9 cellular contexts compared by ENCODE assay signal in genomic region chr11:65892661-65893317, GRCh38. TPM values are rescaled to one million over a fixed set of nuclear protein-coding genes. Genes with fewer than 3 reads are reported as not detected.
DNase-seq lines count a peak whose midpoint lies in the region; ATAC-seq, FAIRE-seq and TF ChIP-seq lines count a peak whose summit lies in the region.
"Had no signal": no experiment of that assay in that cellular context is flagged by ENCODE, and none has a peak within 500 bp of the region (broad histone marks: within the 10 kb centered on the region; RNA-seq: fewer than 3 reads in every experiment).

No MANE protein-coding gene starts in this region.

- H3K4ac ChIP-seq in trophoblast cell (ENCODE audit: low read depth, low read length), result no peak overlapping the region

- intact Hi-C loops in activated CD8-positive, alpha-beta T cell treated with anti-CD3 and anti-CD28 coated beads for 36 hours (cut with micrococcal nuclease), result loop anchor here (10.0 kb wide), 1 partner anchor 72 kb away; the partner anchor contains the start of gene SART1
- intact Hi-C loops in tibial artery (cut with DNase I; ENCODE audit: low total_unique reads), result no loop called here

- H3K36me3 ChIP-seq in keratinocyte (ENCODE audit: control insufficient read depth in 2 of 2, extremely low read depth in 1 of 2, insufficient read depth in 2 of 2, low read length in 2 of 2) (peaks cover 22 to 47% of the 10 kb centered on the region in 2 experiments), tibial artery (no peaks in the 10 kb centered on the region), trophoblast cell (ENCODE audit: control insufficient read depth in 1 of 2, insufficient read depth in 2 of 2, low read length in 2 of 2) (peaks cover 0 to 10% of the 10 kb centered on the region in 2 experiments)

- no peak for TF ChIP-seq CTCF in activated CD8-positive, alpha-beta T cell treated with anti-CD3 and anti-CD28 coated beads for 36 hours (IDR thresholded peaks at IDR 0.05)
- TF ChIP-seq CTCF in keratinocyte (optimal IDR thresholded peaks at IDR 0.05 in 1 of 3, IDR thresholded peaks at IDR 0.05 in 1 of 3, conservative IDR thresholded peaks at IDR 0.05 in 1 of 3; ENCODE audit: extremely low read depth in 1 of 3, insufficient read depth in 2 of 3, low read length in 3 of 3) (no peak), tibial artery (IDR thresholded peaks at IDR 0.05) (no peak)

- H2BK12ac ChIP-seq in trophoblast cell (ENCODE audit: low read length), result no peak overlapping the region

- H3K4me1 Mint-ChIP-seq in activated CD8-positive, alpha-beta memory T cell treated with anti-CD3 and anti-CD28 coated beads, Interleukin-2, amount 10 ng/mL, durations not matched to agents 7 days and 5 days, result peaks cover 69% of the 10 kb centered on the region
- peaks cover 55% of the 10 kb centered on the region for H3K4me1 Mint-ChIP-seq in activated CD8-positive, alpha-beta T cell treated with anti-CD3 and anti-CD28 coated beads for 36 hours (ENCODE audit: low read depth)

- H4K8ac ChIP-seq in trophoblast cell (ENCODE audit: low read depth, low read length), result no peak overlapping the region

- peaks cover 63% of the 10 kb centered on the region for H3K4me1 ChIP-seq in keratinocyte (ENCODE audit: control insufficient read depth, extremely low read depth, insufficient read depth, low read length)
- peaks cover 6 to 52% (median 43%) of the 10 kb centered on the region in 4 donors for H3K4me1 ChIP-seq in tibial artery
- peaks cover 7 to 21% of the 10 kb centered on the region in 2 experiments for H3K4me1 ChIP-seq in trophoblast cell (ENCODE audit: control insufficient read depth in 1 of 2, insufficient read depth in 2 of 2, low read length in 2 of 2)

- H3K18ac ChIP-seq in trophoblast cell (ENCODE audit: low read length), result no peak overlapping the region

- H2BK5ac ChIP-seq in trophoblast cell (ENCODE audit: low read depth, low read length, poor library complexity), result no peak overlapping the region

- H3K27ac Mint-ChIP-seq in activated CD8-positive, alpha-beta memory T cell treated with anti-CD3 and anti-CD28 coated beads, Interleukin-2, amount 10 ng/mL, durations not matched to agents 7 days and 5 days, result peak overlapping the region; percentile 81
- H3K27ac Mint-ChIP-seq in activated CD8-positive, alpha-beta T cell treated with anti-CD3 and anti-CD28 coated beads for 36 hours, result peak overlapping the region; percentile 75

- no peak overlapping the region for H2AK5ac ChIP-seq in trophoblast cell (ENCODE audit: low read length)

- POLR2A ChIA-PET in activated CD8-positive, alpha-beta T cell treated with anti-CD3 and anti-CD28 coated beads for 36 hours (lab: Charles Lee), result interaction anchor here (0.8 to 28.1 kb wide), 9 partner anchors 8 to 73 kb away, joined by 3 to 560 read pairs (median 4); partner anchors contain the start of genes CFL1, EFEMP2, MUS81 and SART1

- CTCF ChIA-PET in activated CD8-positive, alpha-beta memory T cell treated with anti-CD3 and anti-CD28 coated beads, Interleukin-2, amount 10 ng/mL, durations not matched to agents 7 days and 5 days (lab: Charles Lee), result interaction anchor here (0.7 to 26.4 kb wide), 13 partner anchors 5 to 96 kb away, joined by 3 to 710 read pairs (median 4); partner anchors contain the start of genes C11orf68, CCDC85B, CFL1 and CTSW
- CTCF ChIA-PET in activated CD8-positive, alpha-beta T cell treated with anti-CD3 and anti-CD28 coated beads for 36 hours (lab: Charles Lee), result interaction anchor here (0.6 to 10.5 kb wide), 11 partner anchors 8 to 225 kb away, joined by 3 to 283 read pairs (median 7); partner anchors contain the start of genes CFL1, EFEMP2, FOSL1 and MUS81

- WGBS in trophoblast cell (ENCODE audit: extremely low coverage, insufficient coverage, insufficient read length), result no CpG with 5 or more reads among the region's 10 CpGs

- peaks cover 48% of the 10 kb centered on the region for H4K20me1 ChIP-seq in keratinocyte (ENCODE audit: control insufficient read depth, extremely low read depth, insufficient read depth, low read length)

- dilution Hi-C loops in keratinocyte (cut with MboI; ENCODE audit: extremely low pct_ligation_motif_present, low sequenced_read_pairs), result no loop called here

- no peak overlapping the region for H2BK120ac ChIP-seq in trophoblast cell (ENCODE audit: insufficient read depth, low read length, poor library complexity)

- no peaks in the 10 kb centered on the region for H3K9me3 Mint-ChIP-seq in activated CD8-positive, alpha-beta memory T cell treated with anti-CD3 and anti-CD28 coated beads, Interleukin-2, amount 10 ng/mL, durations not matched to agents 7 days and 5 days (ENCODE audit: low read depth)
- H3K9me3 Mint-ChIP-seq in activated CD8-positive, alpha-beta T cell treated with anti-CD3 and anti-CD28 coated beads for 36 hours, result no peaks in the 10 kb centered on the region

- H3K27me3 Mint-ChIP-seq in activated CD8-positive, alpha-beta memory T cell treated with anti-CD3 and anti-CD28 coated beads, Interleukin-2, amount 10 ng/mL, durations not matched to agents 7 days and 5 days, result no peaks in the 10 kb centered on the region
- no peaks in the 10 kb centered on the region for H3K27me3 Mint-ChIP-seq in activated CD8-positive, alpha-beta T cell treated with anti-CD3 and anti-CD28 coated beads for 36 hours

- H3K4me3 Mint-ChIP-seq in activated CD8-positive, alpha-beta memory T cell treated with anti-CD3 and anti-CD28 coated beads, Interleukin-2, amount 10 ng/mL, durations not matched to agents 7 days and 5 days, result peak overlapping the region; percentile 96
- peak overlapping the region; percentile 94 for H3K4me3 Mint-ChIP-seq in activated CD8-positive, alpha-beta T cell treated with anti-CD3 and anti-CD28 coated beads for 36 hours

- H3K23ac ChIP-seq in trophoblast cell (ENCODE audit: low read length), result no peak overlapping the region

- no peak for ATAC-seq in activated CD8-positive, alpha-beta memory T cell treated with anti-CD3 and anti-CD28 coated beads, Interleukin-2, amount 10 ng/mL, durations not matched to agents 7 days and 5 days
- no peak for ATAC-seq in activated CD8-positive, alpha-beta T cell treated with anti-CD3 and anti-CD28 coated beads for 36 hours
- no peak for ATAC-seq in GM21786 (IDR thresholded peaks at IDR 0.05; ENCODE audit: unreplicated experiment)

- H2AFZ ChIP-seq in keratinocyte (ENCODE audit: control insufficient read depth, low read length) (no peak overlapping the region), trophoblast cell (ENCODE audit: insufficient read depth, low read length, poor library complexity) (no peak overlapping the region)

- H3K9me3 ChIP-seq in keratinocyte (ENCODE audit: control insufficient read depth, low read depth, low read length) (no peaks in the 10 kb centered on the region), tibial artery (no peaks in the 10 kb centered on the region), trophoblast cell (ENCODE audit: insufficient read depth, low read depth, low read length) (no peaks in the 10 kb centered on the region)

- H3K27me3 ChIP-seq in keratinocyte (ENCODE audit: control insufficient read depth, extremely low read depth, insufficient read depth, low read length) (no peaks in the 10 kb centered on the region), tibial artery (no peaks in the 10 kb centered on the region), trophoblast cell (ENCODE audit: insufficient read depth, low read length) (no peaks in the 10 kb centered on the region)

- peaks cover 5% of the 10 kb centered on the region for H3K36me3 Mint-ChIP-seq in activated CD8-positive, alpha-beta memory T cell treated with anti-CD3 and anti-CD28 coated beads, Interleukin-2, amount 10 ng/mL, durations not matched to agents 7 days and 5 days
- H3K36me3 Mint-ChIP-seq in activated CD8-positive, alpha-beta T cell treated with anti-CD3 and anti-CD28 coated beads for 36 hours (ENCODE audit: low read depth), result peaks cover 46% of the 10 kb centered on the region

- peaks cover 47% of the 10 kb centered on the region for H3K79me2 ChIP-seq in keratinocyte (ENCODE audit: control insufficient read depth, insufficient read depth, low read length)
- H3K79me2 ChIP-seq in trophoblast cell (ENCODE audit: control insufficient read depth, insufficient read depth, low read length, poor library complexity), result peaks cover 11% of the 10 kb centered on the region

- H3K79me1 ChIP-seq in trophoblast cell (ENCODE audit: low read length), result peaks cover 23% of the 10 kb centered on the region

- no peak for FAIRE-seq in keratinocyte (lab: Jason Lieb, UNC)
- FAIRE-seq: RCC 7860 had no signal

- H3K27ac ChIP-seq in keratinocyte (ENCODE audit: control insufficient read depth, insufficient read depth, low read length) (no peak overlapping the region), tibial artery (peak overlapping the region; percentile 93 to 95), trophoblast cell (ENCODE audit: low read depth, low read length) (no peak overlapping the region)

- peaks cover 2% of the 10 kb centered on the region for H3K9me1 ChIP-seq in keratinocyte (ENCODE audit: control insufficient read depth, extremely low read depth, insufficient read depth, low read length)

- DNase-seq in activated CD8-positive, alpha-beta memory T cell treated with anti-CD3 and anti-CD28 coated beads, Interleukin-2, amount 10 ng/mL, durations not matched to agents 7 days and 5 days, result peak; percentile 45
- no peak for DNase-seq in activated CD8-positive, alpha-beta memory T cell treated with anti-CD3 and anti-CD28 coated beads for 24 hours
- DNase-seq in activated CD8-positive, alpha-beta T cell treated with anti-CD3 and anti-CD28 coated beads for 36 hours, result peak; percentile 32
- DNase-seq in keratinocyte (ENCODE audit: low read depth, low spot score) (no peak), tibial artery (no peak), COLO668 (lab: John Stamatoyannopoulos, UW; ENCODE audit: unreplicated experiment) (no peak), trophoblast cell (no peak)

- H3K9ac ChIP-seq in keratinocyte (ENCODE audit: control insufficient read depth, extremely low read depth, insufficient read depth, low read length) (peak overlapping the region; percentile 6), trophoblast cell (ENCODE audit: low read length) (no peak overlapping the region)

- H4K91ac ChIP-seq in trophoblast cell (ENCODE audit: low read depth, low read length), result no peak overlapping the region

- peak overlapping the region in 2 of 3 experiments; percentile 43 to 55 for H3K4me3 ChIP-seq in keratinocyte (ENCODE audit: control insufficient read depth in 2 of 3, extremely low read depth in 1 of 3, insufficient read depth in 2 of 3, low read depth in 1 of 3, low read length in 3 of 3)
- no peak overlapping the region for H3K4me3 ChIP-seq in tibial artery
- no peak overlapping the region for H3K4me3 ChIP-seq in trophoblast cell (ENCODE audit: low read depth, low read length)

- H3K14ac ChIP-seq in trophoblast cell (ENCODE audit: low read length), result no peak overlapping the region

- H3K4me2 ChIP-seq in keratinocyte (ENCODE audit: control insufficient read depth, extremely low read depth, insufficient read depth, low read depth, low read length) (peak overlapping the region; percentile 74), trophoblast cell (ENCODE audit: low read length) (no peak overlapping the region)

- no peak overlapping the region for H4K12ac ChIP-seq in trophoblast cell (ENCODE audit: low read depth, low read length)

RNA-seq across cellular contexts. Expression of gene CCDC85B, which starts 2.3 kb away (rescaled TPM):
- 10 to 100 TPM; 82.3 to 94.1 TPM for total RNA-seq in activated CD8-positive, alpha-beta memory T cell treated with anti-CD3 and anti-CD28 coated beads, Interleukin-2, amount 10 ng/mL, durations not matched to agents 7 days and 5 days
- 10 to 100 TPM; 68.8 to 72.4 TPM for total RNA-seq in activated CD8-positive, alpha-beta T cell treated with anti-CD3 and anti-CD28 coated beads for 36 hours
- 4.1 to 6.8 TPM (median 6.0 TPM) in 3 replicates for polyA plus RNA-seq in keratinocyte
- 3.4 TPM for polyA plus RNA-seq in keratinocyte (2011; ENCODE audit: low read depth)
- polyA plus RNA-seq in keratinocyte (2011; cell fraction: cytosol; rRNA removed), result 2.0 and 12.5 TPM in 2 replicates
- 2.0 and 4.4 TPM in 2 replicates for polyA plus RNA-seq in keratinocyte (2011; cell fraction: nucleus; rRNA removed)
- polyA plus RNA-seq in keratinocyte (2012; ENCODE audit: low replicate concordance), result 18.1 and 48.7 TPM in 2 replicates
- polyA minus RNA-seq in keratinocyte, result 0.30 to 1.3 TPM in 2 of 3 replicates, not detected in the other
- 35.3 TPM for polyA minus RNA-seq in keratinocyte (2011; cell fraction: cytosol; rRNA and poly(A)+ RNA removed)
- polyA minus RNA-seq in keratinocyte (2011; cell fraction: nucleus; rRNA and poly(A)+ RNA removed), result 2.5 and 5.2 TPM in 2 replicates
- 4.9 and 5.3 TPM in 2 replicates for polyA plus RNA-seq in trophoblast cell (2013)

RNA-seq across cellular contexts. Expression of gene FIBP, which starts 4.5 kb away (rescaled TPM):
- total RNA-seq in activated CD8-positive, alpha-beta memory T cell treated with anti-CD3 and anti-CD28 coated beads, Interleukin-2, amount 10 ng/mL, durations not matched to agents 7 days and 5 days, result 100 to 1,000 TPM; 100 to 122 TPM
- total RNA-seq in activated CD8-positive, alpha-beta T cell treated with anti-CD3 and anti-CD28 coated beads for 36 hours, result 10 to 100 TPM; 78.8 to 79.9 TPM
- 83.0 to 104 TPM (median 95.1 TPM) in 3 replicates for polyA plus RNA-seq in keratinocyte
- 22.0 TPM for polyA plus RNA-seq in keratinocyte (2011; ENCODE audit: low read depth)
- polyA plus RNA-seq in keratinocyte (2011; cell fraction: cytosol; rRNA removed), result 93.5 and 140 TPM in 2 replicates
- 46.6 and 47.5 TPM in 2 replicates for polyA plus RNA-seq in keratinocyte (2011; cell fraction: nucleus; rRNA removed)
- polyA plus RNA-seq in keratinocyte (2012; ENCODE audit: low replicate concordance), result 72.0 and 94.4 TPM in 2 replicates
- 85.8 to 127 TPM (median 106 TPM) in 3 replicates for polyA minus RNA-seq in keratinocyte
- 169 TPM for polyA minus RNA-seq in keratinocyte (2011; cell fraction: cytosol; rRNA and poly(A)+ RNA removed)
- polyA minus RNA-seq in keratinocyte (2011; cell fraction: nucleus; rRNA and poly(A)+ RNA removed), result 40.3 and 41.0 TPM in 2 replicates
- 72.1 and 73.5 TPM in 2 replicates for polyA plus RNA-seq in trophoblast cell (2013)

RNA-seq across cellular contexts. Expression of gene FOSL1, which starts 7.4 kb away (rescaled TPM):
- 1 to 10 TPM; 2.7 to 6.0 TPM for total RNA-seq in activated CD8-positive, alpha-beta memory T cell treated with anti-CD3 and anti-CD28 coated beads, Interleukin-2, amount 10 ng/mL, durations not matched to agents 7 days and 5 days
- total RNA-seq in activated CD8-positive, alpha-beta T cell treated with anti-CD3 and anti-CD28 coated beads for 36 hours, result 10 to 100 TPM in 1 of 2 experiments, 1 to 10 TPM in 1; 9.9 to 10.2 TPM
- 9.4 to 25.3 TPM (median 21.8 TPM) in 3 replicates for polyA plus RNA-seq in keratinocyte
- polyA plus RNA-seq in keratinocyte (2011; ENCODE audit: low read depth), result 38.5 TPM
- 21.6 and 35.0 TPM in 2 replicates for polyA plus RNA-seq in keratinocyte (2011; cell fraction: cytosol; rRNA removed)
- polyA plus RNA-seq in keratinocyte (2011; cell fraction: nucleus; rRNA removed), result 43.0 and 46.2 TPM in 2 replicates
- 60.1 and 130 TPM in 2 replicates for polyA plus RNA-seq in keratinocyte (2012; ENCODE audit: low replicate concordance)
- polyA minus RNA-seq in keratinocyte, result 15.0 to 229 TPM (median 21.9 TPM) in 3 replicates
- 43.5 TPM for polyA minus RNA-seq in keratinocyte (2011; cell fraction: cytosol; rRNA and poly(A)+ RNA removed)
- polyA minus RNA-seq in keratinocyte (2011; cell fraction: nucleus; rRNA and poly(A)+ RNA removed), result 14.2 and 21.5 TPM in 2 replicates
- 26.9 and 28.4 TPM in 2 replicates for polyA plus RNA-seq in trophoblast cell (2013)

RNA-seq across cellular contexts. Expression of gene CTSW, which starts 13.2 kb away (rescaled TPM):
- total RNA-seq in activated CD8-positive, alpha-beta memory T cell treated with anti-CD3 and anti-CD28 coated beads, Interleukin-2, amount 10 ng/mL, durations not matched to agents 7 days and 5 days, result 100 to 1,000 TPM; 268 to 339 TPM
- 100 to 1,000 TPM; 124 to 126 TPM for total RNA-seq in activated CD8-positive, alpha-beta T cell treated with anti-CD3 and anti-CD28 coated beads for 36 hours
- not detected in 3 replicates for polyA plus RNA-seq in keratinocyte
- polyA plus RNA-seq in keratinocyte (2011; ENCODE audit: low read depth), result not detected
- not detected in 2 replicates for polyA plus RNA-seq in keratinocyte (2011; cell fraction: cytosol; rRNA removed)
- polyA plus RNA-seq in keratinocyte (2011; cell fraction: nucleus; rRNA removed), result not detected in 2 replicates
- polyA plus RNA-seq in keratinocyte (2012; ENCODE audit: low replicate concordance), result not detected in 2 replicates
- polyA minus RNA-seq in keratinocyte, result not detected in 3 replicates
- polyA minus RNA-seq in keratinocyte (2011; cell fraction: cytosol; rRNA and poly(A)+ RNA removed), result not detected
- polyA minus RNA-seq in keratinocyte (2011; cell fraction: nucleus; rRNA and poly(A)+ RNA removed), result not detected in 2 replicates
- polyA plus RNA-seq in trophoblast cell (2013), result 0.05 TPM in 1 of 2 replicates, not detected in the other

RNA-seq across cellular contexts. Expression of gene EFEMP2, which starts 20.2 kb away (rescaled TPM):
- total RNA-seq in activated CD8-positive, alpha-beta memory T cell treated with anti-CD3 and anti-CD28 coated beads, Interleukin-2, amount 10 ng/mL, durations not matched to agents 7 days and 5 days, result 10 to 100 TPM in 1 of 2 experiments, 1 to 10 TPM in 1; 7.1 to 13.4 TPM
- total RNA-seq in activated CD8-positive, alpha-beta T cell treated with anti-CD3 and anti-CD28 coated beads for 36 hours, result 10 to 100 TPM; 17.1 to 18.0 TPM
- polyA plus RNA-seq in keratinocyte, result 4.6 to 13.6 TPM (median 4.8 TPM) in 3 replicates
- polyA plus RNA-seq in keratinocyte (2011; ENCODE audit: low read depth), result 0.44 TPM
- polyA plus RNA-seq in keratinocyte (2011; cell fraction: cytosol; rRNA removed), result 1.8 and 2.3 TPM in 2 replicates
- polyA plus RNA-seq in keratinocyte (2011; cell fraction: nucleus; rRNA removed), result 36.8 and 56.7 TPM in 2 replicates
- 2.8 and 2.9 TPM in 2 replicates for polyA plus RNA-seq in keratinocyte (2012; ENCODE audit: low replicate concordance)
- polyA minus RNA-seq in keratinocyte, result 3.7 to 5.9 TPM (median 5.7 TPM) in 3 replicates
- not detected for polyA minus RNA-seq in keratinocyte (2011; cell fraction: cytosol; rRNA and poly(A)+ RNA removed)
- polyA minus RNA-seq in keratinocyte (2011; cell fraction: nucleus; rRNA and poly(A)+ RNA removed), result 3.3 and 3.5 TPM in 2 replicates
- polyA plus RNA-seq in trophoblast cell (2013), result 122 and 127 TPM in 2 replicates

Comparison
In these comparisons a context has a peak if more than half of its experiments do, and no peak if none do; other contexts are left out.
1. DNase-seq: peak in activated CD8-positive, alpha-beta memory T cell treated with anti-CD3 and anti-CD28 coated beads, Interleukin-2, amount 10 ng/mL, durations not matched to agents 7 days and 5 days (single experiment) and activated CD8-positive, alpha-beta T cell treated with anti-CD3 and anti-CD28 coated beads for 36 hours (single experiment); none in activated CD8-positive, alpha-beta memory T cell treated with anti-CD3 and anti-CD28 coated beads for 24 hours (single experiment), keratinocyte (single experiment), tibial artery (0 of 2), COLO668 (single experiment) and trophoblast cell (0 of 2).
2. H3K27ac ChIP-seq: peak in tibial artery (2 of 2); none in keratinocyte (single experiment) and trophoblast cell (single experiment).
3. H3K4me3 ChIP-seq: peak in keratinocyte (2 of 3); none in tibial artery (0 of 2) and trophoblast cell (single experiment).